In the genomic region with DNA sequence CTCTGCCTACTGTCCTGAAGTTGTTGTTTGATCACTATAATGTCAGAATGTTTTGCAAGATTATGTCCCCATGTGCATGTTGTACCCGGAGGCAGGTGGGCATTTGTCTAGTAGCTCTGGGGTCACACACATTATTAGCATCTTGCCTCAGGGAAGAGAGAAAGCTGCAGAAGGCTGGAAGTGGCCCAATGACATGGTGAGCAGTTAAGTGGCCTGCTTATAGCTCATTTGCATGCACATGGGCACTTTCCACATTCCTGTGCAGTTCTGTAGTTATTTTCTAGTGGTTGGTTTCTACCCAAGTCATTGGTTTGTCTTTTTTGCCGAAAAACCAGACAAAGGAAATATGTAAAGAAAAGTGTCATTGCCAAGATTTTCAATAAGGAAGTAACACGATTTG, we compare ENCODE assay signal across 30 cellular contexts.
"Had no signal": no experiment of that assay in that cellular context is flagged by ENCODE, and none has a peak within 500 bp of the region (broad histone marks: within the 10 kb centered on the region; RNA-seq: fewer than 3 reads in every experiment).

No MANE protein-coding gene starts in this region.

- H3K4me3 Mint-ChIP-seq: activated B cell treated with CpG ODN at 0.5 μM for 24 hours; activated CD4-positive, alpha-beta memory T cell treated with anti-CD3 and anti-CD28 coated beads for 36 hours; activated naive CD4-positive, alpha-beta T cell treated with anti-CD3 and anti-CD28 coated beads for 36 hours; activated T-cell treated with anti-CD3 and anti-CD28 coated beads, Interleukin-2, amount 50 U/mL, for 4 hours; activated T-helper 1 cell treated with anti-CD3 and anti-CD28 coated beads, Interleukin-12 subunit alpha, Interleukin-12 subunit beta, Interleukin-2, Interleukin-4 antibody, amounts not matched to agents 30 ng/mL and 10 ng/mL and 1 ng/mL, durations not matched to agents 14 hours and 24 hours and 36 hours; central memory CD8-positive, alpha-beta T cell; T-cell; T-helper 17 cell had no signal

- H3K27me3 ChIP-seq: adrenal gland, cardiac muscle cell had no signal

- H3K4me2 ChIP-seq: KMS-11 had no signal

- H3K9me3 Mint-ChIP-seq: activated B cell treated with CpG ODN at 0.5 μM for 24 hours; activated CD4-positive, alpha-beta memory T cell treated with anti-CD3 and anti-CD28 coated beads for 36 hours; activated naive CD4-positive, alpha-beta T cell treated with anti-CD3 and anti-CD28 coated beads for 36 hours; activated naive CD4-positive, alpha-beta T cell treated with anti-CD3 and anti-CD28 coated beads, Interleukin-2, amount 50 U/mL, for 72 hours; activated T-cell treated with anti-CD3 and anti-CD28 coated beads, Interleukin-2, amount 50 U/mL, for 4 hours; activated T-helper 1 cell treated with anti-CD3 and anti-CD28 coated beads, Interleukin-12 subunit alpha, Interleukin-12 subunit beta, Interleukin-2, Interleukin-4 antibody, amounts not matched to agents 30 ng/mL and 10 ng/mL and 1 ng/mL, durations not matched to agents 14 hours and 24 hours and 36 hours; central memory CD8-positive, alpha-beta T cell; T-cell had no signal

- H3K9me3 ChIP-seq: adrenal gland had no signal

- H3K4me1 ChIP-seq: adrenal gland had no signal

- H3K4me3 ChIP-seq: adrenal gland, cardiac muscle cell had no signal

- H3K36me3 Mint-ChIP-seq: activated CD4-positive, alpha-beta memory T cell treated with anti-CD3 and anti-CD28 coated beads for 36 hours; activated naive CD4-positive, alpha-beta T cell treated with anti-CD3 and anti-CD28 coated beads, Interleukin-2, amount 50 U/mL, for 72 hours; T-cell had no signal

- DNase-seq: activated B cell treated with CpG ODN at 0.5 μM for 24 hours; activated CD4-positive, alpha-beta memory T cell treated with anti-CD3 and anti-CD28 coated beads for 36 hours; activated CD4-positive, alpha-beta T cell treated with anti-CD3 and anti-CD28 coated beads for 4 hours; activated CD4-positive, alpha-beta T cell treated with anti-CD3 and anti-CD28 coated beads, Interleukin-2, amount 50 U/mL, for 1 hour; activated CD4-positive, CD25-positive, alpha-beta regulatory T cell treated with anti-CD3 and anti-CD28 coated beads, Interleukin-2, amount 50 U/mL, for 72 hours; activated CD8-positive, alpha-beta memory T cell treated with anti-CD3 and anti-CD28 coated beads, Interleukin-2, amount 50 U/mL, for 4 hours; activated gamma-delta T cell treated with Interleukin-2 at 50 U/mL for 16 hours; activated T-cell treated with anti-CD3 and anti-CD28 coated beads for 4 hours; activated T-cell treated with anti-CD3 and anti-CD28 coated beads, Interleukin-2, amount 50 U/mL, for 4 hours; adrenal gland; NCI-H1105; NCI-H1417 treated with DMSO at 0.1 percent for 48 hours; NCI-H187 treated with DMSO at 0.1 percent for 48 hours; NCI-H2081 treated with DMSO at 0.1 percent for 48 hours; NCI-H345; NCI-H510A; NCI-H526; NCI-H748 treated with DMSO at 0.1 percent for 48 hours; NK-92 treated with Interleukin-12 subunit alpha and Interleukin-12 subunit beta, amount 100 ng/mL, for 24 hours; PC-3; SIG-M5; T-cell; T-helper 17 cell had no signal

- H3K27ac ChIP-seq: adrenal gland, cardiac muscle cell, KMS-11, RWPE1 had no signal

- H3K9ac ChIP-seq: KMS-11 had no signal

- H3K36me3 ChIP-seq: cardiac muscle cell had no signal

- H3K4me1 Mint-ChIP-seq: activated B cell treated with CpG ODN at 0.5 μM for 24 hours; central memory CD8-positive, alpha-beta T cell; T-cell had no signal

- H3K27ac Mint-ChIP-seq: activated B cell treated with CpG ODN at 0.5 μM for 24 hours; activated CD4-positive, alpha-beta memory T cell treated with anti-CD3 and anti-CD28 coated beads for 36 hours; activated naive CD4-positive, alpha-beta T cell treated with anti-CD3 and anti-CD28 coated beads for 36 hours; activated naive CD4-positive, alpha-beta T cell treated with anti-CD3 and anti-CD28 coated beads, Interleukin-2, amount 50 U/mL, for 72 hours; activated T-helper 1 cell treated with anti-CD3 and anti-CD28 coated beads, Interleukin-12 subunit alpha, Interleukin-12 subunit beta, Interleukin-2, Interleukin-4 antibody, amounts not matched to agents 30 ng/mL and 10 ng/mL and 1 ng/mL, durations not matched to agents 14 hours and 24 hours and 36 hours; T-cell; T-helper 17 cell had no signal
